In genomic region chr18:13303761-13304364, GRCh38 we compare ENCODE assay signal across 19 cellular contexts.
"Had no signal": no experiment of that assay in that cellular context is flagged by ENCODE, and none has a peak within 500 bp of the region (broad histone marks: within the 10 kb centered on the region; RNA-seq: fewer than 3 reads in every experiment).

No MANE protein-coding gene starts in this region.

- H3K27ac Mint-ChIP-seq: activated CD4-positive, alpha-beta memory T cell treated with anti-CD3 and anti-CD28 coated beads, Interleukin-2, amount 10 ng/mL, durations not matched to agents 7 days and 5 days; activated T-helper 17 cell treated with anti-CD3 and anti-CD28 coated beads, Interleukin-2, amount 50 U/mL, for 72 hours; WTC11 had no signal

- H3K27me3 ChIP-seq: esophagus squamous epithelium, heart right ventricle, uterus had no signal

- H3K36me3 ChIP-seq: esophagus squamous epithelium, heart right ventricle, neutrophil, uterus had no signal

- H3K9me3 ChIP-seq: neutrophil, uterus had no signal

- H3K4me3 ChIP-seq: esophagus squamous epithelium, heart right ventricle, uterus had no signal

- H3K27ac ChIP-seq: esophagus squamous epithelium, heart right ventricle, neutrophil, uterus had no signal

- ATAC-seq: activated T-helper 17 cell treated with anti-CD3 and anti-CD28 coated beads, Interleukin-2, amount 50 U/mL, for 72 hours; heart right ventricle; left cardiac atrium; naive thymus-derived CD8-positive, alpha-beta T cell; WTC11 had no signal

- H3K36me3 Mint-ChIP-seq: WTC11 had no signal

- H3K27me3 Mint-ChIP-seq: activated CD4-positive, alpha-beta memory T cell treated with anti-CD3 and anti-CD28 coated beads, Interleukin-2, amount 10 ng/mL, durations not matched to agents 7 days and 5 days; activated T-helper 17 cell treated with anti-CD3 and anti-CD28 coated beads, Interleukin-2, amount 50 U/mL, for 72 hours had no signal

- H3K4me3 Mint-ChIP-seq: activated CD4-positive, alpha-beta memory T cell treated with anti-CD3 and anti-CD28 coated beads, Interleukin-2, amount 10 ng/mL, durations not matched to agents 7 days and 5 days; activated T-helper 17 cell treated with anti-CD3 and anti-CD28 coated beads, Interleukin-2, amount 50 U/mL, for 72 hours; WTC11 had no signal

- DNase-seq: activated CD4-positive, alpha-beta memory T cell treated with anti-CD3 and anti-CD28 coated beads, Interleukin-2, amount 10 ng/mL, durations not matched to agents 7 days and 5 days; activated CD4-positive, alpha-beta T cell treated with anti-CD3 and anti-CD28 coated beads for 4 hours; activated naive CD4-positive, alpha-beta T cell; activated T-cell treated with anti-CD3 and anti-CD28 coated beads, Interleukin-2, amount 50 U/mL, for 1 hour; effector CD8-positive, alpha-beta T cell; esophagus squamous epithelium; heart right ventricle; left cardiac atrium; mesenchymal stem cell; naive thymus-derived CD8-positive, alpha-beta T cell; retina; stimulated activated CD4-positive, alpha-beta T cell treated with anti-CD3 and anti-CD28 coated beads, Interleukin-12 subunit alpha, Interleukin-12 subunit beta, amount 100 ng/mL, for 4 hours; stimulated activated CD4-positive, alpha-beta T cell treated with anti-CD3 and anti-CD28 coated beads, Interleukin-1b, Interleukin-23, amount 100 ng/mL, for 48 hours; stimulated activated CD8-positive, alpha-beta memory T cell treated with anti-CD3 and anti-CD28 coated beads, Interleukin-4, amount 100 ng/mL, for 48 hours; stimulated activated naive CD4-positive, alpha-beta T cell; uterus had no signal

- H3K9me3 Mint-ChIP-seq: activated T-helper 17 cell treated with anti-CD3 and anti-CD28 coated beads, Interleukin-2, amount 50 U/mL, for 72 hours had no signal
